Comparison of ENCODE assay signal across 9 cellular contexts in genomic region chr9:88537743-88538055, GRCh38. TPM values are rescaled to one million over a fixed set of nuclear protein-coding genes. Genes with fewer than 3 reads are reported as not detected.
DNase-seq lines count a peak whose midpoint lies in the region; ATAC-seq and TF ChIP-seq lines count a peak whose summit lies in the region.
"Had no signal": no experiment of that assay in that cellular context is flagged by ENCODE, and none has a peak within 500 bp of the region (broad histone marks: within the 10 kb centered on the region; RNA-seq: fewer than 3 reads in every experiment).

No MANE protein-coding gene starts in this region.

- H3K9me3 Mint-ChIP-seq in brain = peaks cover 0 to 8% (median 3%) of the 10 kb centered on the region in 5 experiments
- H3K9me3 Mint-ChIP-seq: dendritic cell treated with granulocyte-macrophage colony-stimulating factor and Interleukin-4, amounts not matched to agents 40 ng/mL and 50 ng/mL, for 4 days had no signal

- intact Hi-C loops in testis (cut with DNase I; ENCODE audit: low total_unique reads) = no loop called here

- no peaks in the 10 kb centered on the region for H3K4me1 ChIP-seq in DND-41 (ENCODE audit: insufficient read depth, low read length)
- peaks cover 6% of the 10 kb centered on the region for H3K4me1 ChIP-seq in testis

- no peak overlapping the region for H3K9ac ChIP-seq in DND-41 (ENCODE audit: low read depth, low read length)

- H3K27ac Mint-ChIP-seq in brain = peak overlapping the region in 4 of 5 experiments; percentile 47 to 91 (median 64)
- H3K27ac Mint-ChIP-seq: dendritic cell treated with granulocyte-macrophage colony-stimulating factor and Interleukin-4, amounts not matched to agents 40 ng/mL and 50 ng/mL, for 4 days had no signal

- TF ChIP-seq CTCF in DND-41 (IDR thresholded peaks at IDR 0.05; ENCODE audit: borderline replicate concordance, extremely low read depth, low read length, poor library complexity, severe bottlenecking) (no peak), brain (conservative IDR thresholded peaks at IDR 0.05) (no peak), kidney epithelial cell (IDR thresholded peaks at IDR 0.05; ENCODE audit: insufficient read depth, low read length, poor library complexity, severe bottlenecking) (no peak), testis (IDR thresholded peaks at IDR 0.05) (no peak)

- H3K79me2 ChIP-seq in DND-41 (ENCODE audit: insufficient read depth, low read length) = no peaks in the 10 kb centered on the region

- peak overlapping the region; percentile 17 to 75 (median 55) for H3K4me3 Mint-ChIP-seq in brain
- H3K4me3 Mint-ChIP-seq: dendritic cell treated with granulocyte-macrophage colony-stimulating factor and Interleukin-4, amounts not matched to agents 40 ng/mL and 50 ng/mL, for 4 days had no signal

- peaks cover 42% of the 10 kb centered on the region for H3K4me1 Mint-ChIP-seq in brain

- peaks cover 52% of the 10 kb centered on the region for H3K27me3 Mint-ChIP-seq in brain

- no peaks in the 10 kb centered on the region for H3K36me3 Mint-ChIP-seq in brain

- H3K27me3 ChIP-seq in DND-41 (ENCODE audit: insufficient read depth, low read length, poor library complexity) = no peaks in the 10 kb centered on the region
- no peaks in the 10 kb centered on the region for H3K27me3 ChIP-seq in kidney epithelial cell (ENCODE audit: control insufficient read depth, insufficient read depth, low read length)
- no peaks in the 10 kb centered on the region for H3K27me3 ChIP-seq in testis

- H2AFZ ChIP-seq in DND-41 (ENCODE audit: low read depth, low read length) = no peak overlapping the region

- no peak overlapping the region for H3K4me2 ChIP-seq in DND-41 (ENCODE audit: insufficient read depth, low read length)

- 0 to 9% methylated on average over 1 of the region's 1 CpG for WGBS in testis, 2 donors

- H3K27ac ChIP-seq in DND-41 (ENCODE audit: low read length) = no peak overlapping the region
- peak overlapping the region in 1 of 2 donors; percentile 53 for H3K27ac ChIP-seq in testis

- TF ChIP-seq POLR2A in testis (IDR thresholded peaks at IDR 0.05) = no peak

- H3K4me3 ChIP-seq in DND-41 (ENCODE audit: low read depth in 1 of 2, low read length in 2 of 2) (no peak overlapping the region), kidney epithelial cell (ENCODE audit: low read depth, low read length) (no peak overlapping the region), testis (no peak overlapping the region)

- no peaks in the 10 kb centered on the region for H4K20me1 ChIP-seq in DND-41 (ENCODE audit: insufficient read depth, low read length)

- DNase-seq in DND-41 = peak; percentile 69
- peak; percentile 99 for DNase-seq in MV-4-11 (lab: John Stamatoyannopoulos, UW)
- peak; percentile 99 for DNase-seq in kidney epithelial cell (ENCODE audit: low read depth)
- DNase-seq in testis = peak; percentile 73
- no peak for DNase-seq in activated gamma-delta T cell (lab: John Stamatoyannopoulos, UW)
- no peak for DNase-seq in NCI-H1417 treated with DMSO at 0.1 percent for 48 hours (lab: John Stamatoyannopoulos, UW)

- H3K9me3 ChIP-seq in DND-41 (ENCODE audit: insufficient read depth, low read length, severe bottlenecking) (no peaks in the 10 kb centered on the region), testis (no peaks in the 10 kb centered on the region)

- H3K36me3 ChIP-seq in DND-41 (ENCODE audit: insufficient read depth, low read length) = no peaks in the 10 kb centered on the region
- no peaks in the 10 kb centered on the region for H3K36me3 ChIP-seq in kidney epithelial cell (ENCODE audit: control insufficient read depth, insufficient read depth, low read length)
- no peaks in the 10 kb centered on the region for H3K36me3 ChIP-seq in testis (ENCODE audit: low read depth, missing control alignments)

- ATAC-seq in DND-41 (ENCODE audit: insufficient read depth, low read depth) = peak; percentile 98
- no peak for ATAC-seq in HG03442 (IDR thresholded peaks at IDR 0.05; ENCODE audit: unreplicated experiment)

RNA-seq across cellular contexts. Expression of gene NXNL2, which starts 2.7 kb away (rescaled TPM):
- polyA plus RNA-seq in brain (ENCODE audit: insufficient read depth, low read depth, low replicate concordance) (0.37 TPM), testis (ENCODE audit: insufficient read depth, low read depth, low replicate concordance) (2.2 TPM)
- total RNA-seq in kidney epithelial cell (0.55 and 4.3 TPM in 2 replicates), testis (1 to 10 TPM; 1.5 to 2.8 TPM)

Comparison
In these comparisons a context has a peak if more than half of its experiments do, and no peak if none do; other contexts are left out.
1. DNase-seq: peak in DND-41 (single experiment), MV-4-11 (single experiment), kidney epithelial cell (single experiment) and testis (single experiment); none in activated gamma-delta T cell (single experiment) and NCI-H1417 treated with DMSO at 0.1 percent for 48 hours (single experiment).